In the genomic region with DNA sequence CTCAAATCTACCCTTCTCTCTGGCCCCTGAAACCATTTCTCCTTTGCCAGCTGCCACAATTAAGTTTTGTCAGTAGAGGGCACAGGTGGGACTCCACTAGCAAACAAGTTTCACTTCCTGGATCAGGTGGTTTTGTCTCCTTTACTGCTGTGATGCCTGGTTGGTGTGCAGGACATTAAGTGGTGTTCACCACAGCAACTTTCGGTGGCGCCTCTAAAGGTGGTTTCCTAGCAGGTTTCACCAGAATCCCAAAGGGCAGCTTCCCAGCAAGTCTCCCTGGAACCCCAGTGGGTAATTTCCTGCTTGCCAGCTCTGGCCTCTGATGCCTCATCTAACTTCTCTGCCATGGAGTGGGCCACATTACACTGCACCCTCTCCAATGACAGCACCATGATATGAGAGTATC, we compare ENCODE assay signal across 8 cellular contexts. TPM values are rescaled to one million over a fixed set of nuclear protein-coding genes. Genes with fewer than 3 reads are reported as not detected.
DNase-seq lines count a peak whose midpoint lies in the region; ATAC-seq, FAIRE-seq and TF ChIP-seq lines count a peak whose summit lies in the region.

No MANE protein-coding gene starts in this region.

- no peaks in the 10 kb centered on the region for H3K79me2 ChIP-seq in endothelial cell of umbilical vein (ENCODE audit: control insufficient read depth, insufficient read depth, low read length)

- intact Hi-C loops in left ventricle myocardium inferior (cut with micrococcal nuclease) (no loop called here), left ventricle myocardium superior (cut with micrococcal nuclease) (no loop called here), endothelial cell of umbilical vein (cut with micrococcal nuclease) (no loop called here), prostate gland (cut with DNase I) (no loop called here)

- H2BK15ac ChIP-seq in neuronal stem cell (ENCODE audit: low read length) = no peak overlapping the region

- ATAC-seq in left ventricle myocardium superior = no peak
- ATAC-seq in HG02610 (IDR thresholded peaks at IDR 0.05; ENCODE audit: unreplicated experiment) = peak; percentile 99

- no peak overlapping the region for H3K14ac ChIP-seq in neuronal stem cell (ENCODE audit: low read length)

- no peak overlapping the region for H3K23ac ChIP-seq in neuronal stem cell (ENCODE audit: low read depth, low read length, poor library complexity)

- DNase-seq in left ventricle myocardium inferior (no peak), left ventricle myocardium superior (no peak), NB4 (ENCODE audit: low read depth) (peak; percentile 55), endothelial cell of umbilical vein (ENCODE audit: low read depth, low spot score) (peak; percentile 17), pons (ENCODE audit: low spot score) (no peak), prostate gland (ENCODE audit: low spot score) (no peak), neuronal stem cell (ENCODE audit: low spot score) (no peak)

- H3K79me1 ChIP-seq in neuronal stem cell (ENCODE audit: low read depth, low read length) = no peaks in the 10 kb centered on the region

- no peak overlapping the region for H3K4ac ChIP-seq in neuronal stem cell (ENCODE audit: low read length)

- H3K27me3 ChIP-seq in left ventricle myocardium inferior (ENCODE audit: low read depth) = no peaks in the 10 kb centered on the region
- H3K27me3 ChIP-seq in endothelial cell of umbilical vein (ENCODE audit: control insufficient read depth in 2 of 2, insufficient read depth in 2 of 2, low read length in 2 of 2) = no peaks in the 10 kb centered on the region
- no peaks in the 10 kb centered on the region for H3K27me3 ChIP-seq in prostate gland (replicated peaks; ENCODE audit: insufficient read depth)
- no peaks in the 10 kb centered on the region for H3K27me3 ChIP-seq in neuronal stem cell (ENCODE audit: control insufficient read depth in 3 of 3, insufficient read depth in 3 of 3, low read depth in 1 of 3, low read length in 3 of 3)

- TF ChIP-seq POLR2A in NB4 (IDR thresholded peaks at IDR 0.05; ENCODE audit: extremely low read depth, insufficient read length) = no peak
- no peak for TF ChIP-seq POLR2A in endothelial cell of umbilical vein (IDR thresholded peaks at IDR 0.05; ENCODE audit: low read depth, low read length)
- TF ChIP-seq POLR2A in prostate gland (IDR thresholded peaks at IDR 0.05) = no peak

- H2AK5ac ChIP-seq in neuronal stem cell (ENCODE audit: low read depth, low read length) = no peak overlapping the region

- no peak overlapping the region for H4K8ac ChIP-seq in neuronal stem cell (ENCODE audit: low read depth, low read length)

- no peaks in the 10 kb centered on the region for H3K9me1 ChIP-seq in endothelial cell of umbilical vein (replicated peaks; ENCODE audit: control insufficient read depth, extremely low read depth, insufficient read depth, low read length)

- H3K9ac ChIP-seq in endothelial cell of umbilical vein (replicated peaks; ENCODE audit: extremely low read depth, insufficient read depth, low read length) (no peak overlapping the region), neuronal stem cell (ENCODE audit: low read depth, low read length, poor library complexity) (no peak overlapping the region)

- H4K91ac ChIP-seq in neuronal stem cell (ENCODE audit: low read depth, low read length, poor library complexity) = no peak overlapping the region

- no peaks in the 10 kb centered on the region for H4K20me1 ChIP-seq in endothelial cell of umbilical vein (replicated peaks; ENCODE audit: control insufficient read depth, extremely low read depth, insufficient read depth, low read length)

- H2AFZ ChIP-seq in endothelial cell of umbilical vein (ENCODE audit: low read depth, low read length) = no peak overlapping the region
- no peak overlapping the region for H2AFZ ChIP-seq in neuronal stem cell (ENCODE audit: low read length)

- WGBS in prostate gland = 37% methylated on average over 2 of the region's 2 CpGs
- no CpG with 5 or more reads among the region's 2 CpGs for WGBS in neuronal stem cell (ENCODE audit: extremely low coverage in 2 of 2, insufficient read length in 2 of 2, insufficient replicate concordance in 1 of 2), 2 donors

- H3K4me2 ChIP-seq in endothelial cell of umbilical vein (ENCODE audit: insufficient read depth, low read length) (no peak overlapping the region), neuronal stem cell (ENCODE audit: insufficient read depth, low read length, poor library complexity, severe bottlenecking) (no peak overlapping the region)

- no peak overlapping the region for H3K4me3 ChIP-seq in left ventricle myocardium inferior
- no peak overlapping the region for H3K4me3 ChIP-seq in NB4 (ENCODE audit: low read depth, low read length)
- H3K4me3 ChIP-seq in endothelial cell of umbilical vein (replicated peaks in 1 of 3; ENCODE audit: insufficient read depth in 1 of 3, low read depth in 1 of 3, low read length in 3 of 3) = no peak overlapping the region
- no peak overlapping the region for H3K4me3 ChIP-seq in prostate gland
- H3K4me3 ChIP-seq in neuronal stem cell (ENCODE audit: low read length in 2 of 2) = peak overlapping the region in 1 of 2 donors; percentile 1

- no peak overlapping the region for H3K18ac ChIP-seq in neuronal stem cell (ENCODE audit: low read length)

- H3K36me3 ChIP-seq in left ventricle myocardium inferior = peaks cover 97% of the 10 kb centered on the region
- H3K36me3 ChIP-seq in endothelial cell of umbilical vein (ENCODE audit: control insufficient read depth in 2 of 2, extremely low read depth in 1 of 2, insufficient read depth in 2 of 2, low read length in 2 of 2) = peaks cover 23 to 28% of the 10 kb centered on the region in 2 experiments
- H3K36me3 ChIP-seq in prostate gland = peaks cover 0 to 7% of the 10 kb centered on the region in 2 donors
- H3K36me3 ChIP-seq in neuronal stem cell (replicated peaks in 1 of 2; ENCODE audit: control insufficient read depth in 2 of 2, insufficient read depth in 2 of 2, low read length in 2 of 2) = peaks cover 30 to 95% of the 10 kb centered on the region in 2 donors

- no peak overlapping the region for H3K27ac ChIP-seq in left ventricle myocardium inferior (replicated peaks)
- H3K27ac ChIP-seq in endothelial cell of umbilical vein (ENCODE audit: insufficient read depth, low read depth, low read length) = no peak overlapping the region
- no peak overlapping the region for H3K27ac ChIP-seq in prostate gland
- H3K27ac ChIP-seq in neuronal stem cell (replicated peaks; ENCODE audit: low read length) = no peak overlapping the region

- FAIRE-seq in endothelial cell of umbilical vein (lab: Jason Lieb, UNC) = peak; percentile 66

- no peaks in the 10 kb centered on the region for H3K4me1 ChIP-seq in left ventricle myocardium inferior
- no peaks in the 10 kb centered on the region for H3K4me1 ChIP-seq in endothelial cell of umbilical vein (ENCODE audit: control insufficient read depth, extremely low read depth, insufficient read depth, low read length)
- no peaks in the 10 kb centered on the region for H3K4me1 ChIP-seq in prostate gland (replicated peaks)
- no peaks in the 10 kb centered on the region for H3K4me1 ChIP-seq in neuronal stem cell (ENCODE audit: control insufficient read depth in 2 of 2, insufficient read depth in 1 of 2, low read depth in 1 of 2, low read length in 2 of 2)

- H2BK12ac ChIP-seq in neuronal stem cell (ENCODE audit: low read length) = no peak overlapping the region

- TF ChIP-seq CTCF in left ventricle myocardium inferior (IDR thresholded peaks at IDR 0.05; ENCODE audit: borderline replicate concordance) (peak; percentile 18), NB4 (IDR thresholded peaks at IDR 0.05; ENCODE audit: low read depth, low read length) (peak; percentile 34), endothelial cell of umbilical vein (IDR thresholded peaks at IDR 0.05; ENCODE audit: extremely low read depth in 1 of 2, insufficient read depth in 1 of 2, low read depth in 1 of 2, low read length in 2 of 2) (peak in 1 of 2 donors; percentile 23), prostate gland (IDR thresholded peaks at IDR 0.05) (no peak)

- dilution Hi-C loops in endothelial cell of umbilical vein (cut with MboI; ENCODE audit: extremely low pct_ligation_motif_present, low sequenced_read_pairs) = no loop called here

- H3K9me3 ChIP-seq in left ventricle myocardium inferior (replicated peaks) (no peaks in the 10 kb centered on the region), endothelial cell of umbilical vein (replicated peaks; ENCODE audit: control insufficient read depth, insufficient read depth, low read length) (no peaks in the 10 kb centered on the region), prostate gland (no peaks in the 10 kb centered on the region), neuronal stem cell (replicated peaks in 1 of 2; ENCODE audit: control insufficient read depth in 2 of 2, insufficient read depth in 1 of 2, low read depth in 1 of 2, low read length in 2 of 2) (peaks cover 11 to 20% of the 10 kb centered on the region in 2 donors)

- no peak overlapping the region for H2BK120ac ChIP-seq in neuronal stem cell (ENCODE audit: low read depth, low read length)

- H2BK5ac ChIP-seq in neuronal stem cell (ENCODE audit: low read length) = no peak overlapping the region

- BruUV-seq in endothelial cell of umbilical vein (replicated peaks; lab: Mats Ljungman, UMichigan) = no TSS peak

- CTCF ChIA-PET in endothelial cell of umbilical vein (lab: Charles Lee) = interaction anchor here (1.2 to 2.7 kb wide), 5 partner anchors 9 to 691 kb away, joined by 3 to 7 read pairs (median 5); a partner anchor contains a TSS

- POLR2A ChIA-PET in endothelial cell of umbilical vein (lab: Charles Lee) = no interaction called here

RNA-seq across cellular contexts. Expression of a gene that starts 16.6 kb away (rescaled TPM):
- 39.4 TPM for total RNA-seq in left ventricle myocardium inferior
- total RNA-seq in left ventricle myocardium superior = 43.4 TPM
- total RNA-seq in endothelial cell of umbilical vein = 40.1 and 43.3 TPM in 2 replicates
- 20.4 and 21.9 TPM in 2 replicates for polyA plus RNA-seq in endothelial cell of umbilical vein
- 38.8 and 40.0 TPM in 2 replicates for polyA plus RNA-seq in endothelial cell of umbilical vein (2011; cell fraction: cytosol; rRNA removed)
- polyA plus RNA-seq in endothelial cell of umbilical vein (2011; cell fraction: nucleus; rRNA removed) = 22.9 and 27.3 TPM in 2 replicates
- polyA plus RNA-seq in endothelial cell of umbilical vein (2012) = 36.8 and 46.2 TPM in 2 replicates
- 17.1 and 23.0 TPM in 2 replicates for polyA minus RNA-seq in endothelial cell of umbilical vein
- polyA minus RNA-seq in endothelial cell of umbilical vein (2011; cell fraction: cytosol; rRNA and poly(A)+ RNA removed) = 10.9 TPM
- 13.1 and 16.4 TPM in 2 replicates for polyA minus RNA-seq in endothelial cell of umbilical vein (2011; cell fraction: nucleus; rRNA and poly(A)+ RNA removed)
- total RNA-seq in prostate gland = 10 to 100 TPM; 33.9 to 36.4 TPM
- polyA plus RNA-seq in neuronal stem cell (2013, experiment 1 of 2) = 62.6 TPM
- 60.4 TPM for polyA plus RNA-seq in neuronal stem cell (2013, experiment 2 of 2)

RNA-seq across cellular contexts. Expression of a gene that starts 40.7 kb away (rescaled TPM):
- total RNA-seq in left ventricle myocardium inferior (13.2 TPM), left ventricle myocardium superior (11.7 TPM), endothelial cell of umbilical vein (20.6 and 21.6 TPM in 2 replicates), prostate gland (10 to 100 TPM; 11.7 to 26.9 TPM)
- polyA plus RNA-seq in endothelial cell of umbilical vein = 10.3 and 13.3 TPM in 2 replicates
- polyA plus RNA-seq in endothelial cell of umbilical vein (2011; cell fraction: cytosol; rRNA removed) = 12.6 and 15.5 TPM in 2 replicates
- 4.8 and 7.0 TPM in 2 replicates for polyA plus RNA-seq in endothelial cell of umbilical vein (2011; cell fraction: nucleus; rRNA removed)
- 13.0 and 20.2 TPM in 2 replicates for polyA plus RNA-seq in endothelial cell of umbilical vein (2012)
- 3.4 and 4.1 TPM in 2 replicates for polyA minus RNA-seq in endothelial cell of umbilical vein
- 9.3 TPM for polyA minus RNA-seq in endothelial cell of umbilical vein (2011; cell fraction: cytosol; rRNA and poly(A)+ RNA removed)
- polyA minus RNA-seq in endothelial cell of umbilical vein (2011; cell fraction: nucleus; rRNA and poly(A)+ RNA removed) = 2.1 and 3.6 TPM in 2 replicates
- polyA plus RNA-seq in neuronal stem cell (2013, experiment 1 of 2) = 33.8 TPM
- polyA plus RNA-seq in neuronal stem cell (2013, experiment 2 of 2) = 35.0 TPM

Comparison
In these comparisons a context has a peak if more than half of its experiments do, and no peak if none do; other contexts are left out.
1. DNase-seq: peak in NB4 (single experiment) and endothelial cell of umbilical vein (single experiment); none in left ventricle myocardium inferior (single experiment), left ventricle myocardium superior (single experiment), pons (single experiment), prostate gland (single experiment) and neuronal stem cell (single experiment).
2. CTCF ChIP-seq: peak in left ventricle myocardium inferior (single experiment) and NB4 (single experiment); none in prostate gland (0 of 4).